In genomic region chr1:40344597-40344996, GRCh38 we compare ENCODE assay signal across 8 cellular contexts. TPM values are rescaled to one million over a fixed set of nuclear protein-coding genes. Genes with fewer than 3 reads are reported as not detected.
DNase-seq lines count a peak whose midpoint lies in the region; ATAC-seq lines count a peak whose summit lies in the region.

No MANE protein-coding gene starts in this region.

- H3K36me3 Mint-ChIP-seq in stimulated activated effector memory CD8-positive, alpha-beta T cell treated with anti-CD3 and anti-CD28 coated beads, Interleukin-12 subunit alpha, Interleukin-12 subunit beta, amount 100 ng/mL, for 72 hours: peaks cover 6% of the 10 kb centered on the region

- H3K9me2 ChIP-seq in Karpas-422 (replicated peaks; ENCODE audit: insufficient read depth, low read length): no peaks in the 10 kb centered on the region

- H3K79me2 ChIP-seq in Karpas-422 (ENCODE audit: low read length): no peaks in the 10 kb centered on the region

- ATAC-seq in left ventricle myocardium superior: peak; percentile 65
- ATAC-seq in stimulated activated effector memory CD8-positive, alpha-beta T cell treated with anti-CD3 and anti-CD28 coated beads, Interleukin-12 subunit alpha, Interleukin-12 subunit beta, amount 100 ng/mL, for 72 hours: peak; percentile 49
- ATAC-seq in HG03095 (IDR thresholded peaks at IDR 0.05; ENCODE audit: unreplicated experiment): no peak

- intact Hi-C loops in left ventricle myocardium superior (cut with micrococcal nuclease): loop anchor here (10.0 kb wide), 1 partner anchor 60 kb away; no protein-coding TSS in a partner anchor

- peak overlapping the region; percentile 12 for H3K27ac Mint-ChIP-seq in stimulated activated effector memory CD8-positive, alpha-beta T cell treated with anti-CD3 and anti-CD28 coated beads, Interleukin-12 subunit alpha, Interleukin-12 subunit beta, amount 100 ng/mL, for 72 hours

- no peaks in the 10 kb centered on the region for H4K20me1 ChIP-seq in Karpas-422 (ENCODE audit: insufficient read depth, low read depth, low read length)

- H3K4me2 ChIP-seq in Karpas-422 (ENCODE audit: low read depth, low read length, poor library complexity, severe bottlenecking): peak overlapping the region; percentile 28

- peaks cover 41% of the 10 kb centered on the region for H3K4me1 Mint-ChIP-seq in stimulated activated effector memory CD8-positive, alpha-beta T cell treated with anti-CD3 and anti-CD28 coated beads, Interleukin-12 subunit alpha, Interleukin-12 subunit beta, amount 100 ng/mL, for 72 hours

- no peaks in the 10 kb centered on the region for H3K27me3 ChIP-seq in Karpas-422 (ENCODE audit: low read length)

- H3K9me3 Mint-ChIP-seq in stimulated activated effector memory CD8-positive, alpha-beta T cell treated with anti-CD3 and anti-CD28 coated beads, Interleukin-12 subunit alpha, Interleukin-12 subunit beta, amount 100 ng/mL, for 72 hours: no peaks in the 10 kb centered on the region

- H2AFZ ChIP-seq in Karpas-422 (ENCODE audit: low read length): 0 out of 2 replicates have a peak overlapping the region, but pooled peaks have one; percentile 21

- H3K9ac ChIP-seq in Karpas-422 (ENCODE audit: low read length): no peak overlapping the region

- no peaks in the 10 kb centered on the region for H3K36me3 ChIP-seq in Karpas-422 (ENCODE audit: insufficient read depth, low read length)

- H3K4me3 ChIP-seq in Karpas-422 (ENCODE audit: low read length): no peak overlapping the region

- DNase-seq in AG08396 (ENCODE audit: low spot score) (peak; percentile 42), Karpas-422 (peak; percentile 70), left ventricle myocardium superior (peak; percentile 58), 8988T (no peak), HT-29 (ENCODE audit: low spot score) (no peak)
- peak; percentile 26 for DNase-seq in activated T-cell treated with anti-CD3 and anti-CD28 coated beads, Interleukin-2, amount 50 U/mL, for 1 hour
- DNase-seq in stimulated activated effector memory CD8-positive, alpha-beta T cell treated with anti-CD3 and anti-CD28 coated beads, Interleukin-12 subunit alpha, Interleukin-12 subunit beta, amount 100 ng/mL, for 72 hours (ENCODE audit: low spot score in 2 of 2): no peak

- no peaks in the 10 kb centered on the region for H3K9me3 ChIP-seq in Karpas-422 (ENCODE audit: low read length)

- peaks cover 26% of the 10 kb centered on the region for H3K4me1 ChIP-seq in Karpas-422 (ENCODE audit: low read length)

- H3K27ac ChIP-seq in Karpas-422 (ENCODE audit: low read length): no peak overlapping the region

- H3K4me3 Mint-ChIP-seq in stimulated activated effector memory CD8-positive, alpha-beta T cell treated with anti-CD3 and anti-CD28 coated beads, Interleukin-12 subunit alpha, Interleukin-12 subunit beta, amount 100 ng/mL, for 72 hours: peak overlapping the region; percentile 18

RNA-seq across cellular contexts. Expression of gene COL9A2, which starts 27.5 kb away (rescaled TPM):
- total RNA-seq in Karpas-422 (2014; rRNA removed; shearing (Covaris generic); ENCODE audit: low replicate concordance): 7.9 and 28.2 TPM in 2 replicates
- 0.45 TPM for total RNA-seq in left ventricle myocardium superior
- 0.25 and 0.89 TPM in 2 replicates for total RNA-seq in HT-29 (2014; rRNA removed; shearing (Covaris generic))

RNA-seq across cellular contexts. Expression of gene SMAP2, which starts 28.9 kb away (rescaled TPM):
- 33.6 and 37.5 TPM in 2 replicates for total RNA-seq in Karpas-422 (2014; rRNA removed; shearing (Covaris generic); ENCODE audit: low replicate concordance)
- 15.1 TPM for total RNA-seq in left ventricle myocardium superior
- 12.9 and 14.1 TPM in 2 replicates for total RNA-seq in HT-29 (2014; rRNA removed; shearing (Covaris generic))

Comparison
In these comparisons a context has a peak if more than half of its experiments do, and no peak if none do; other contexts are left out.
1. DNase-seq: peak in AG08396 (single experiment), Karpas-422 (single experiment), activated T-cell treated with anti-CD3 and anti-CD28 coated beads, Interleukin-2, amount 50 U/mL, for 1 hour (single experiment) and left ventricle myocardium superior (single experiment); none in stimulated activated effector memory CD8-positive, alpha-beta T cell treated with anti-CD3 and anti-CD28 coated beads, Interleukin-12 subunit alpha, Interleukin-12 subunit beta, amount 100 ng/mL, for 72 hours (0 of 2), 8988T (single experiment) and HT-29 (single experiment).